ENCODE assay signal across 8 cellular contexts in genomic region chr5:137075163-137075970, GRCh38.
DNase-seq lines count a peak whose midpoint lies in the region; ATAC-seq and TF ChIP-seq lines count a peak whose summit lies in the region.

No MANE protein-coding gene starts in this region.

- no peak overlapping the region for H3K27ac ChIP-seq in OCI-LY3 (ENCODE audit: low read length)

- H3K4me2 ChIP-seq in OCI-LY3 (ENCODE audit: low read length) = no peak overlapping the region

- H3K36me3 ChIP-seq in OCI-LY3 (replicated peaks; ENCODE audit: low read depth, low read length) (no peaks in the 10 kb centered on the region), mucosa of descending colon (ENCODE audit: low read depth) (no peaks in the 10 kb centered on the region)

- no peaks in the 10 kb centered on the region for H3K27me3 ChIP-seq in OCI-LY3 (ENCODE audit: low read depth, low read length)

- TF ChIP-seq CTCF in OCI-LY3 (IDR thresholded peaks at IDR 0.05; ENCODE audit: low read depth, low read length) = peak; percentile 52
- TF ChIP-seq CTCF in mucosa of descending colon (IDR thresholded peaks at IDR 0.05) = peak; percentile 59

- H3K4me3 ChIP-seq in OCI-LY3 (ENCODE audit: low read length) = no peak overlapping the region
- H3K4me3 ChIP-seq in mucosa of descending colon = no peak overlapping the region

- intact Hi-C loops in mucosa of descending colon (cut with DNase I, micrococcal nuclease) = no loop called here

- H4K20me1 ChIP-seq in OCI-LY3 (ENCODE audit: insufficient read depth, low read length) = no peaks in the 10 kb centered on the region

- no peak overlapping the region for H3K4me3 Mint-ChIP-seq in T-helper 17 cell

- H3K27me3 Mint-ChIP-seq in T-helper 17 cell = peaks cover 19% of the 10 kb centered on the region

- no peak overlapping the region for H3K27ac Mint-ChIP-seq in T-helper 17 cell

- DNase-seq in EL = peak; percentile 61
- DNase-seq in HK-2 (ENCODE audit: unreplicated experiment) = peak; percentile 45
- peak; percentile 41 for DNase-seq in cerebellum (ENCODE audit: low spot score)
- peak; percentile 63 to 83 (median 75) for DNase-seq in mucosa of descending colon
- no peak for DNase-seq in T-helper 17 cell
- no peak for DNase-seq in middle frontal gyrus (ENCODE audit: extremely low spot score, low spot score)

- no peak overlapping the region for H3K9ac ChIP-seq in OCI-LY3 (ENCODE audit: low read length)

- H3K4me1 Mint-ChIP-seq in T-helper 17 cell = peaks cover 3% of the 10 kb centered on the region

- H3K36me3 Mint-ChIP-seq in T-helper 17 cell (ENCODE audit: low read depth) = no peaks in the 10 kb centered on the region

- no peaks in the 10 kb centered on the region for H3K4me1 ChIP-seq in OCI-LY3 (ENCODE audit: low read length)
- H3K4me1 ChIP-seq in mucosa of descending colon (ENCODE audit: low read depth) = no peaks in the 10 kb centered on the region

- no peaks in the 10 kb centered on the region for H3K79me2 ChIP-seq in OCI-LY3 (ENCODE audit: low read length)

- H3K9me3 ChIP-seq in OCI-LY3 (ENCODE audit: insufficient read depth, low read length) (peaks cover 17% of the 10 kb centered on the region; the same call in 1 of the 2 replicates), mucosa of descending colon (no peaks in the 10 kb centered on the region), T-helper 17 cell (ENCODE audit: control insufficient read depth, low read length, poor library complexity, severe bottlenecking) (no peaks in the 10 kb centered on the region)

- peak; percentile 57 for ATAC-seq in GM19467 (IDR thresholded peaks at IDR 0.05; ENCODE audit: unreplicated experiment)
- ATAC-seq in mucosa of descending colon = peak; percentile 99
- no peak for ATAC-seq in T-helper 17 cell

- no peak overlapping the region for H2AFZ ChIP-seq in OCI-LY3 (ENCODE audit: low read depth, low read length)

Comparison
In these comparisons a context has a peak if more than half of its experiments do, and no peak if none do; other contexts are left out.
1. DNase-seq: peak in EL (single experiment), HK-2 (single experiment), cerebellum (single experiment) and mucosa of descending colon (3 of 3); none in T-helper 17 cell (0 of 3) and middle frontal gyrus (single experiment).